16 cellular contexts compared by ENCODE assay signal in the genomic region with DNA sequence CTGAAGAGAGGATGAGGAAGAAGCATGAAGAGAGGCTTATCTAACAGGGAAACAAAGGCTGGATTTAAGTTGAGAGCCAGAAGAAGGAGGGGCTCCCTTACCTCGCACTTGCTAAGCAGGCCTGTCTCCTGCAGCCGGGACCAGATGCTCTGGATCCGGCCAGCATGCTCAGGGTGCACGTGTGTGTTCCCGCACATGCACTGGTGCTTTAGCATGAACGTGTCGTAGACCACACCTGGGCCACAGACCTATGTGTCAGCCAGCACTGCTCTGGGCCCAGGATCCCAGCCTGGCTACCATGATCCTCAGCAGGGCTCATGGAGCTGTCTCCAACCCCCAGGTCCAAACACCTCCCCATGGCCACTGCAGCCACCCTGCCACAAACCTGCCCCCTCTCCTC. TPM values are rescaled to one million over a fixed set of nuclear protein-coding genes. Genes with fewer than 3 reads are reported as not detected.
DNase-seq lines count a peak whose midpoint lies in the region; ATAC-seq and TF ChIP-seq lines count a peak whose summit lies in the region.
"Had no signal": no experiment of that assay in that cellular context is flagged by ENCODE, and none has a peak within 500 bp of the region (broad histone marks: within the 10 kb centered on the region; RNA-seq: fewer than 3 reads in every experiment).

No MANE protein-coding gene starts in this region.

- H3K4me3 Mint-ChIP-seq in HFFc6 (no peak overlapping the region), T-helper 17 cell (no peak overlapping the region), endothelial cell (ENCODE audit: unreplicated experiment) (peak overlapping the region; percentile 21), osteocyte (ENCODE audit: unreplicated experiment) (no peak overlapping the region)
- no peak overlapping the region for H3K4me3 Mint-ChIP-seq in activated naive CD8-positive, alpha-beta T cell treated with anti-CD3 and anti-CD28 coated beads for 36 hours
- H3K4me3 Mint-ChIP-seq: CD8-positive, alpha-beta T cell had no signal

- H3K9me3 ChIP-seq in T-helper 17 cell (ENCODE audit: control insufficient read depth, low read length, poor library complexity, severe bottlenecking): no peaks in the 10 kb centered on the region
- H3K9me3 ChIP-seq: BLaER1 treated with 17β-estradiol and CSF1 and Interleukin-3, amounts not matched to agents 10 nM and 100 nM; SJCRH30 had no signal

- peaks cover 4% of the 10 kb centered on the region for H3K27me3 Mint-ChIP-seq in HFFc6 (ENCODE audit: insufficient read depth)
- H3K27me3 Mint-ChIP-seq in T-helper 17 cell: no peaks in the 10 kb centered on the region
- H3K27me3 Mint-ChIP-seq in endothelial cell (ENCODE audit: unreplicated experiment): peaks cover 21% of the 10 kb centered on the region
- H3K27me3 Mint-ChIP-seq in osteocyte (ENCODE audit: unreplicated experiment): no peaks in the 10 kb centered on the region
- no peaks in the 10 kb centered on the region for H3K27me3 Mint-ChIP-seq in activated naive CD8-positive, alpha-beta T cell treated with anti-CD3 and anti-CD28 coated beads for 36 hours

- no peak for TF ChIP-seq CTCF in HFFc6 (IDR thresholded peaks at IDR 0.05)
- TF ChIP-seq CTCF in endothelial cell (IDR thresholded peaks at IDR 0.05; ENCODE audit: unreplicated experiment): no peak
- TF ChIP-seq CTCF in osteocyte (IDR thresholded peaks at IDR 0.05): no peak

- no peak for DNase-seq in HFFc6
- no peak for DNase-seq in T-helper 17 cell
- no peak for DNase-seq in endothelial cell (ENCODE audit: low spot score)
- DNase-seq in osteocyte (ENCODE audit: extremely low spot score, unreplicated experiment): no peak
- DNase-seq in midbrain (lab: John Stamatoyannopoulos, UW): no peak
- DNase-seq in cerebellar cortex (ENCODE audit: low spot score): no peak
- DNase-seq in activated naive CD8-positive, alpha-beta T cell treated with anti-CD3 and anti-CD28 coated beads for 36 hours: no peak
- DNase-seq: GF-D8, GOT3, NCI-H187, NCI-H2107, NCI-H226, NCI-H524 had no signal

- H3K4me1 Mint-ChIP-seq in HFFc6 (ENCODE audit: low read depth): peaks cover 68% of the 10 kb centered on the region
- peaks cover 14% of the 10 kb centered on the region for H3K4me1 Mint-ChIP-seq in T-helper 17 cell
- peaks cover 17% of the 10 kb centered on the region for H3K4me1 Mint-ChIP-seq in endothelial cell (ENCODE audit: unreplicated experiment)
- H3K4me1 Mint-ChIP-seq in osteocyte (ENCODE audit: unreplicated experiment): peaks cover 21% of the 10 kb centered on the region
- H3K4me1 Mint-ChIP-seq in activated naive CD8-positive, alpha-beta T cell treated with anti-CD3 and anti-CD28 coated beads for 36 hours: peaks cover 13% of the 10 kb centered on the region

- H3K9me3 Mint-ChIP-seq in HFFc6: no peaks in the 10 kb centered on the region
- no peaks in the 10 kb centered on the region for H3K9me3 Mint-ChIP-seq in endothelial cell (ENCODE audit: unreplicated experiment)
- H3K9me3 Mint-ChIP-seq in osteocyte (ENCODE audit: unreplicated experiment): no peaks in the 10 kb centered on the region
- H3K9me3 Mint-ChIP-seq in activated naive CD8-positive, alpha-beta T cell treated with anti-CD3 and anti-CD28 coated beads for 36 hours: no peaks in the 10 kb centered on the region
- H3K9me3 Mint-ChIP-seq: CD8-positive, alpha-beta T cell had no signal

- H3K36me3 Mint-ChIP-seq in HFFc6 (ENCODE audit: low read depth) (peaks cover 33% of the 10 kb centered on the region), T-helper 17 cell (ENCODE audit: low read depth) (peaks cover 5% of the 10 kb centered on the region), endothelial cell (ENCODE audit: low read depth, unreplicated experiment) (peaks cover 20% of the 10 kb centered on the region), osteocyte (ENCODE audit: unreplicated experiment) (peaks cover 22% of the 10 kb centered on the region)
- H3K36me3 Mint-ChIP-seq in activated naive CD8-positive, alpha-beta T cell treated with anti-CD3 and anti-CD28 coated beads for 36 hours: peaks cover 7% of the 10 kb centered on the region

- ATAC-seq in T-helper 17 cell: no peak
- ATAC-seq: CD8-positive, alpha-beta T cell had no signal

- H3K27ac Mint-ChIP-seq in HFFc6 (peak overlapping the region; percentile 46), T-helper 17 cell (peak overlapping the region; percentile 51), endothelial cell (ENCODE audit: unreplicated experiment) (peak overlapping the region; percentile 75), osteocyte (ENCODE audit: unreplicated experiment) (peak overlapping the region; percentile 10)
- no peak overlapping the region for H3K27ac Mint-ChIP-seq in activated naive CD8-positive, alpha-beta T cell treated with anti-CD3 and anti-CD28 coated beads for 36 hours
- H3K27ac Mint-ChIP-seq: CD8-positive, alpha-beta T cell had no signal

RNA-seq across cellular contexts. Expression of a gene that starts 14.4 kb away (rescaled TPM):
- 100 to 1,000 TPM in 5 of 6 experiments, 10 to 100 TPM in 1; 96.6 to 123 (median 113) TPM for total RNA-seq in HFFc6 (2021; fragmentation: NEBNext Ultra II Directional; extraction: Animal tissue kit (Norgen Biotek cat#: 25700))
- total RNA-seq in T-helper 17 cell: 10 to 100 TPM; 10.9 to 13.8 TPM
- total RNA-seq in endothelial cell (ENCODE audit: unreplicated experiment): 113 TPM
- total RNA-seq in osteocyte: 60.3 TPM in 2 replicates
- total RNA-seq in activated naive CD8-positive, alpha-beta T cell treated with anti-CD3 and anti-CD28 coated beads for 36 hours: 10 to 100 TPM; 30.8 to 31.1 TPM

RNA-seq across cellular contexts. Expression of a gene that starts 18.4 kb away (rescaled TPM):
- total RNA-seq in HFFc6 (2021; fragmentation: NEBNext Ultra II Directional; extraction: Animal tissue kit (Norgen Biotek cat#: 25700)): 100 to 1,000 TPM in 1 of 6 experiments, 10 to 100 TPM in 5; 86.6 to 101 (median 94.5) TPM
- total RNA-seq in T-helper 17 cell (10 to 100 TPM; 35.3 to 46.5 TPM), endothelial cell (ENCODE audit: unreplicated experiment) (63.0 TPM), osteocyte (49.3 and 49.5 TPM in 2 replicates)
- total RNA-seq in activated naive CD8-positive, alpha-beta T cell treated with anti-CD3 and anti-CD28 coated beads for 36 hours: 100 to 1,000 TPM; 103 to 110 TPM

RNA-seq across cellular contexts. Expression of a gene that starts 38.5 kb away (rescaled TPM):
- total RNA-seq in HFFc6 (2021; fragmentation: NEBNext Ultra II Directional; extraction: Animal tissue kit (Norgen Biotek cat#: 25700)): 10 to 100 TPM; 63.4 to 87.4 (median 78.7) TPM
- 10 to 100 TPM; 83.6 to 96.5 TPM for total RNA-seq in T-helper 17 cell
- total RNA-seq in endothelial cell (ENCODE audit: unreplicated experiment): 51.4 TPM
- total RNA-seq in osteocyte: 42.0 and 44.4 TPM in 2 replicates
- total RNA-seq in activated naive CD8-positive, alpha-beta T cell treated with anti-CD3 and anti-CD28 coated beads for 36 hours: 10 to 100 TPM; 18.2 to 18.7 TPM

RNA-seq across cellular contexts. Expression of a gene that starts 56.8 kb away (rescaled TPM):
- 1 to 10 TPM; 4.0 to 7.6 (median 6.7) TPM for total RNA-seq in HFFc6 (2021; fragmentation: NEBNext Ultra II Directional; extraction: Animal tissue kit (Norgen Biotek cat#: 25700))
- total RNA-seq in T-helper 17 cell (1 to 10 TPM; 2.6 to 5.7 TPM), endothelial cell (ENCODE audit: unreplicated experiment) (6.1 TPM), osteocyte (2.2 and 2.3 TPM in 2 replicates)
- total RNA-seq in activated naive CD8-positive, alpha-beta T cell treated with anti-CD3 and anti-CD28 coated beads for 36 hours: 10 to 100 TPM; 18.5 to 20.1 TPM
